20 cellular contexts compared by ENCODE assay signal in genomic region chr7:47506716-47507354, GRCh38.
A peak's percentile ranks its signal among the peaks of the same experiment; 100 is the strongest.
DNase-seq lines count a peak whose midpoint lies in the region; TF ChIP-seq lines count a peak whose summit lies in the region.
"Had no signal": no experiment of that assay in that cellular context is flagged by ENCODE, and none has a peak within 500 bp of the region (broad histone marks: within the 10 kb centered on the region; RNA-seq: fewer than 3 reads in every experiment).

No MANE protein-coding gene starts in this region.

- peaks cover 40% of the 10 kb centered on the region for H3K36me3 Mint-ChIP-seq in chondrocyte (ENCODE audit: low read depth)
- peaks cover 3% of the 10 kb centered on the region for H3K36me3 Mint-ChIP-seq in neural crest cell (ENCODE audit: low read depth)
- H3K36me3 Mint-ChIP-seq: activated naive CD4-positive, alpha-beta T cell treated with anti-CD3 and anti-CD28 coated beads, Interleukin-2, amount 50 U/mL, for 72 hours had no signal

- H3K4me1 ChIP-seq in tibial artery: peaks cover 0 to 70% (median 49%) of the 10 kb centered on the region in 4 donors
- H3K4me1 ChIP-seq: esophagus squamous epithelium had no signal

- H3K9me3 ChIP-seq in tibial artery: no peaks in the 10 kb centered on the region
- H3K9me3 ChIP-seq: esophagus squamous epithelium, upper lobe of left lung had no signal

- H3K4me3 Mint-ChIP-seq in chondrocyte (ENCODE audit: unreplicated experiment) (peak overlapping the region; percentile 26), neural crest cell (peak overlapping the region; percentile 39)
- H3K4me3 Mint-ChIP-seq: CD4-positive, alpha-beta T cell; T-helper 1 cell treated with Interleukin-12 subunit alpha and Interleukin-12 subunit beta and Interleukin-4 antibody, amounts not matched to agents 30 μg/mL and 1 μg/mL, for 36 hours had no signal

- H3K4me1 Mint-ChIP-seq in chondrocyte (ENCODE audit: low read depth) (peaks cover 96% of the 10 kb centered on the region), neural crest cell (peaks cover 67% of the 10 kb centered on the region)

- intact Hi-C loops in tibial artery (cut with DNase I; ENCODE audit: low total_unique reads): no loop called here

- H3K9me3 Mint-ChIP-seq in chondrocyte (ENCODE audit: low read depth) (no peaks in the 10 kb centered on the region), neural crest cell (no peaks in the 10 kb centered on the region)
- H3K9me3 Mint-ChIP-seq: activated naive CD4-positive, alpha-beta T cell treated with anti-CD3 and anti-CD28 coated beads, Interleukin-2, amount 50 U/mL, for 72 hours; CD4-positive, alpha-beta T cell; T-helper 1 cell treated with Interleukin-12 subunit alpha and Interleukin-12 subunit beta and Interleukin-4 antibody, amounts not matched to agents 30 μg/mL and 1 μg/mL, for 36 hours had no signal

- TF ChIP-seq CTCF in chondrocyte (IDR thresholded peaks at IDR 0.05): no peak
- TF ChIP-seq CTCF in neural crest cell (conservative IDR thresholded peaks at IDR 0.05): no peak
- peak in 1 of 2 experiments; percentile 1 for TF ChIP-seq CTCF in tibial artery (IDR thresholded peaks at IDR 0.05)
- no peak for TF ChIP-seq CTCF in GM20000 (IDR thresholded peaks at IDR 0.05; ENCODE audit: extremely low read depth, missing control alignments)

- peak overlapping the region; percentile 97 for H3K27ac Mint-ChIP-seq in chondrocyte (ENCODE audit: unreplicated experiment)
- H3K27ac Mint-ChIP-seq in neural crest cell (ENCODE audit: unreplicated experiment): peak overlapping the region; percentile 70
- H3K27ac Mint-ChIP-seq: activated naive CD4-positive, alpha-beta T cell treated with anti-CD3 and anti-CD28 coated beads, Interleukin-2, amount 50 U/mL, for 72 hours; CD4-positive, alpha-beta T cell; T-helper 1 cell treated with Interleukin-12 subunit alpha and Interleukin-12 subunit beta and Interleukin-4 antibody, amounts not matched to agents 30 μg/mL and 1 μg/mL, for 36 hours had no signal

- peak overlapping the region in 1 of 2 donors; percentile 23 for H3K27ac ChIP-seq in tibial artery
- H3K27ac ChIP-seq: 22Rv1, esophagus squamous epithelium, upper lobe of left lung had no signal

- no peaks in the 10 kb centered on the region for H3K27me3 ChIP-seq in tibial artery
- H3K27me3 ChIP-seq: upper lobe of left lung had no signal

- H3K36me3 ChIP-seq in tibial artery: no peaks in the 10 kb centered on the region
- H3K36me3 ChIP-seq: esophagus squamous epithelium had no signal

- no peak overlapping the region for H3K4me3 ChIP-seq in tibial artery
- H3K4me3 ChIP-seq: esophagus squamous epithelium, lung, upper lobe of left lung had no signal

- DNase-seq in DMS 273 (lab: John Stamatoyannopoulos, UW; ENCODE audit: unreplicated experiment) (peak; percentile 49), DMS 273 treated with DMSO at 0.1 percent for 48 hours (lab: John Stamatoyannopoulos, UW) (no peak), chondrocyte (ENCODE audit: low spot score) (peak; percentile 14), neural crest cell (ENCODE audit: low read depth, low spot score) (no peak), tibial artery (peak; percentile 24 to 87), GM20000 (ENCODE audit: low spot score) (no peak), germinal center (ENCODE audit: low spot score) (no peak), DMS153 treated with DMSO at 0.1 percent for 48 hours (lab: John Stamatoyannopoulos, UW; ENCODE audit: unreplicated experiment) (no peak)
- DNase-seq: activated CD4-positive, CD25-positive, alpha-beta regulatory T cell treated with anti-CD3 and anti-CD28 coated beads, Interleukin-2, amount 50 U/mL, for 72 hours; activated CD8-positive, alpha-beta memory T cell treated with anti-CD3 and anti-CD28 coated beads, Interleukin-2, amount 50 U/mL, for 4 hours; CD4-positive, alpha-beta T cell; esophagus squamous epithelium; GDM1; NCI-H1930; nucleus accumbens; upper lobe of left lung had no signal

- H3K27me3 Mint-ChIP-seq in chondrocyte (ENCODE audit: low read depth): no peaks in the 10 kb centered on the region
- no peaks in the 10 kb centered on the region for H3K27me3 Mint-ChIP-seq in neural crest cell (ENCODE audit: low read depth)
- H3K27me3 Mint-ChIP-seq: CD4-positive, alpha-beta T cell had no signal

Comparison
In these comparisons a context has a peak if more than half of its experiments do, and no peak if none do; other contexts are left out.
1. DNase-seq: peak in DMS 273 (single experiment), chondrocyte (single experiment) and tibial artery (2 of 2); none in DMS 273 treated with DMSO at 0.1 percent for 48 hours (single experiment), neural crest cell (single experiment), GM20000 (single experiment), germinal center (single experiment) and DMS153 treated with DMSO at 0.1 percent for 48 hours (single experiment).